Comparison of ENCODE assay signal across 23 cellular contexts in the genomic region with DNA sequence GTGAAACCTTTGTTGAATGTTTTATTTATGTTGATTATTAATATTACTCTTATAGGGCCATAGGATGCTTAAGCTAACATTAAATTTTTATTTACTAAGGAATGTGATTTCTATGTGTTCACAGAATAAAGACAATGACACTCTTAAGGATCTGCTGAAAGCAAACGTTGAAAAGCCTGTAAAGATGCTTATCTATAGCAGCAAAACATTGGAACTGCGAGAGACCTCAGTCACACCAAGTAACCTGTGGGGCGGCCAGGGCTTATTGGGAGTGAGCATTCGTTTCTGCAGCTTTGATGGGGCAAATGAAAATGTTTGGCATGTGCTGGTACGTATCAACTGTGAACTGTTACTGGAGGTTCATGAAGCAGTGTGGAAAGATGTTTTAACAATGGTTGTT. TPM values are rescaled to one million over a fixed set of nuclear protein-coding genes. Genes with fewer than 3 reads are reported as not detected.
DNase-seq lines count a peak whose midpoint lies in the region; FAIRE-seq and TF ChIP-seq lines count a peak whose summit lies in the region.
"Had no signal": no experiment of that assay in that cellular context is flagged by ENCODE, and none has a peak within 500 bp of the region (broad histone marks: within the 10 kb centered on the region; RNA-seq: fewer than 3 reads in every experiment).

No MANE protein-coding gene starts in this region.

- H3K36me3 ChIP-seq in mesenchymal stem cell (ENCODE audit: control insufficient read depth in 1 of 2, insufficient read depth in 2 of 2, low read depth in 1 of 2, low read length in 2 of 2) (peaks cover 18 to 58% of the 10 kb centered on the region in 2 experiments), small intestine (ENCODE audit: control insufficient read depth in 2 of 2, insufficient read depth in 2 of 2, low read length in 2 of 2) (peaks cover 3 to 24% of the 10 kb centered on the region in 2 donors)

- no peak overlapping the region for H3K9ac ChIP-seq in mesenchymal stem cell (ENCODE audit: low read length)

- no peak for TF ChIP-seq CTCF in LNCaP clone FGC (IDR thresholded peaks at IDR 0.05; ENCODE audit: control insufficient read depth, extremely low read depth, insufficient read depth)

- peaks cover 22% of the 10 kb centered on the region for H3K79me1 ChIP-seq in mesenchymal stem cell (replicated peaks; ENCODE audit: low read length, poor library complexity, severe bottlenecking)

- H3K27me3 Mint-ChIP-seq in activated naive CD8-positive, alpha-beta T cell, result no peaks in the 10 kb centered on the region
- no peaks in the 10 kb centered on the region for H3K27me3 Mint-ChIP-seq in activated naive CD8-positive, alpha-beta T cell treated with anti-CD3 and anti-CD28 coated beads for 36 hours
- H3K27me3 Mint-ChIP-seq: CD8-positive, alpha-beta memory T cell; IgD-negative memory B cell had no signal

- H3K27ac Mint-ChIP-seq in activated naive CD8-positive, alpha-beta T cell, result peak overlapping the region; percentile 50
- no peak overlapping the region for H3K27ac Mint-ChIP-seq in activated naive CD8-positive, alpha-beta T cell treated with anti-CD3 and anti-CD28 coated beads for 36 hours
- H3K27ac Mint-ChIP-seq: GM23338, HFFc6 had no signal

- no peak overlapping the region for H2BK120ac ChIP-seq in mesenchymal stem cell (ENCODE audit: low read depth, low read length)

- no peak overlapping the region for H3K4me3 Mint-ChIP-seq in activated naive CD8-positive, alpha-beta T cell
- H3K4me3 Mint-ChIP-seq in activated naive CD8-positive, alpha-beta T cell treated with anti-CD3 and anti-CD28 coated beads for 36 hours, result no peak overlapping the region
- H3K4me3 Mint-ChIP-seq: CD8-positive, alpha-beta memory T cell; GM23338; HFFc6 had no signal

- H3K9me3 Mint-ChIP-seq in activated naive CD8-positive, alpha-beta T cell (ENCODE audit: low read depth), result no peaks in the 10 kb centered on the region
- no peaks in the 10 kb centered on the region for H3K9me3 Mint-ChIP-seq in activated naive CD8-positive, alpha-beta T cell treated with anti-CD3 and anti-CD28 coated beads for 36 hours
- H3K9me3 Mint-ChIP-seq: CD8-positive, alpha-beta memory T cell; GM23338; HFFc6; IgD-negative memory B cell had no signal

- no peak overlapping the region for H2BK15ac ChIP-seq in mesenchymal stem cell (ENCODE audit: low read depth, poor library complexity, severe bottlenecking)

- H4K8ac ChIP-seq in mesenchymal stem cell (ENCODE audit: low read length), result peak overlapping the region; percentile 69

- H3K27me3 ChIP-seq in mesenchymal stem cell (ENCODE audit: control insufficient read depth in 1 of 2, insufficient read depth in 1 of 2, low read length in 2 of 2), result no peaks in the 10 kb centered on the region
- no peaks in the 10 kb centered on the region for H3K27me3 ChIP-seq in small intestine (ENCODE audit: control insufficient read depth in 2 of 2, insufficient read depth in 2 of 2, low read length in 2 of 2)

- H3K36me3 Mint-ChIP-seq in activated naive CD8-positive, alpha-beta T cell, result peaks cover 10% of the 10 kb centered on the region
- H3K36me3 Mint-ChIP-seq in activated naive CD8-positive, alpha-beta T cell treated with anti-CD3 and anti-CD28 coated beads for 36 hours, result peaks cover 31% of the 10 kb centered on the region

- no peak overlapping the region for H2AFZ ChIP-seq in mesenchymal stem cell (ENCODE audit: low read depth, low read length)
- H2AFZ ChIP-seq: GM23338 had no signal

- H3K9me3 ChIP-seq in mesenchymal stem cell (ENCODE audit: control insufficient read depth, low read length), result no peaks in the 10 kb centered on the region
- H3K9me3 ChIP-seq in small intestine (ENCODE audit: control insufficient read depth, low read depth), result no peaks in the 10 kb centered on the region
- H3K9me3 ChIP-seq: A549 had no signal

- H3K4me1 Mint-ChIP-seq in activated naive CD8-positive, alpha-beta T cell (ENCODE audit: low read depth), result peaks cover 22% of the 10 kb centered on the region
- H3K4me1 Mint-ChIP-seq in activated naive CD8-positive, alpha-beta T cell treated with anti-CD3 and anti-CD28 coated beads for 36 hours, result peaks cover 12% of the 10 kb centered on the region
- H3K4me1 Mint-ChIP-seq: GM23338 had no signal

- 78% methylated on average over 5 of the region's 5 CpGs for WGBS in mesenchymal stem cell
- WGBS in small intestine, 3 donors, result 76 to 79% (median 79%) methylated on average over 5 of the region's 5 CpGs

- no peak overlapping the region for H2BK5ac ChIP-seq in mesenchymal stem cell (ENCODE audit: low read depth, low read length, poor library complexity, severe bottlenecking)

- H2BK12ac ChIP-seq in mesenchymal stem cell (ENCODE audit: low read length in 2 of 2), result no peak overlapping the region

- no peak overlapping the region for H4K91ac ChIP-seq in mesenchymal stem cell (ENCODE audit: low read length)

- no peak overlapping the region for H3K18ac ChIP-seq in mesenchymal stem cell (ENCODE audit: low read depth in 1 of 2, low read length in 2 of 2)

- H3K4me2 ChIP-seq in mesenchymal stem cell (ENCODE audit: low read length, poor library complexity, severe bottlenecking), result no peak overlapping the region
- H3K4me2 ChIP-seq: A549, GM23338 had no signal

- H3K14ac ChIP-seq in mesenchymal stem cell (ENCODE audit: low read length in 2 of 2), result no peak overlapping the region

- no peak overlapping the region for H3K4ac ChIP-seq in mesenchymal stem cell (ENCODE audit: low read depth in 1 of 2, low read length in 2 of 2)

- peaks cover 5% of the 10 kb centered on the region for H3K4me1 ChIP-seq in mesenchymal stem cell (ENCODE audit: control insufficient read depth, insufficient read depth, low read depth, low read length)
- no peaks in the 10 kb centered on the region for H3K4me1 ChIP-seq in small intestine (ENCODE audit: control insufficient read depth in 2 of 2, insufficient read depth in 1 of 2, low read depth in 1 of 2, low read length in 1 of 2)
- H3K4me1 ChIP-seq: A549 had no signal

- no peak overlapping the region for H3K27ac ChIP-seq in mesenchymal stem cell (ENCODE audit: low read length, poor library complexity, severe bottlenecking)
- H3K27ac ChIP-seq in small intestine (ENCODE audit: low read depth in 1 of 2, low read length in 1 of 2), result no peak overlapping the region
- H3K27ac ChIP-seq: 22Rv1, A549 had no signal

- no peak for DNase-seq in activated naive CD8-positive, alpha-beta T cell treated with anti-CD3 and anti-CD28 coated beads for 36 hours
- DNase-seq in LNCaP clone FGC (ENCODE audit: low read depth) (peak; percentile 72), mesenchymal stem cell (no peak), small intestine (no peak), germinal center (ENCODE audit: low spot score) (no peak), epidermal melanocyte (ENCODE audit: insufficient read length, low spot score) (no peak)
- DNase-seq: AML-193; CD8-positive, alpha-beta memory T cell; COR-L47; DMS 273 treated with DMSO at 0.1 percent for 48 hours; DMS53; DND-41; EL; HCEC 1CT; HFFc6 had no signal

- FAIRE-seq in small intestine (lab: Jason Lieb, UNC), result no peak
- FAIRE-seq: A549, GM12891, H54, HTR-8/SVneo had no signal

- H3K4me3 ChIP-seq in LNCaP clone FGC (ENCODE audit: low read depth, low read length) (no peak overlapping the region), mesenchymal stem cell (ENCODE audit: insufficient read depth in 1 of 2, low read depth in 1 of 2, low read length in 2 of 2) (no peak overlapping the region), small intestine (ENCODE audit: low read depth in 1 of 2, low read length in 2 of 2) (no peak overlapping the region)
- H3K4me3 ChIP-seq: A549, GM23338 had no signal

- no peak overlapping the region for H3K23ac ChIP-seq in mesenchymal stem cell (ENCODE audit: low read length in 2 of 2)

- no peak overlapping the region for H2AK5ac ChIP-seq in mesenchymal stem cell (ENCODE audit: low read length, severe bottlenecking)

RNA-seq across cellular contexts. Expression of a gene that starts 20.4 kb away (rescaled TPM):
- 10 to 100 TPM; 84.5 to 95.0 TPM for total RNA-seq in activated naive CD8-positive, alpha-beta T cell treated with anti-CD3 and anti-CD28 coated beads for 36 hours
- 132 TPM for polyA plus RNA-seq in mesenchymal stem cell (2013, experiment 1 of 2)
- polyA plus RNA-seq in mesenchymal stem cell (2013, experiment 2 of 2), result 130 TPM
- polyA plus RNA-seq in small intestine, result 10 to 100 TPM; 32.7 to 53.5 (median 35.7) TPM
